ENCODE assay signal across 5 cellular contexts in genomic region chr11:36753960-36754359, GRCh38.
"Had no signal": no experiment of that assay in that cellular context is flagged by ENCODE, and none has a peak within 500 bp of the region (broad histone marks: within the 10 kb centered on the region; RNA-seq: fewer than 3 reads in every experiment).

No MANE protein-coding gene starts in this region.

- H3K4me2 ChIP-seq: GM23338 had no signal

- H2AFZ ChIP-seq: GM23338 had no signal

- H3K4me3 ChIP-seq: GM23338, K562 had no signal

- DNase-seq: H9, HCEC 1CT, IMR-90 had no signal
